ENCODE assay signal across 19 cellular contexts in genomic region chr4:103307479-103308042, GRCh38.
DNase-seq lines count a peak whose midpoint lies in the region; ATAC-seq and TF ChIP-seq lines count a peak whose summit lies in the region.
"Had no signal": no experiment of that assay in that cellular context is flagged by ENCODE, and none has a peak within 500 bp of the region (broad histone marks: within the 10 kb centered on the region; RNA-seq: fewer than 3 reads in every experiment).

No MANE protein-coding gene starts in this region.

- no peak overlapping the region for H3K23ac ChIP-seq in mesenchymal stem cell (ENCODE audit: low read length in 2 of 2)

- H3K9ac ChIP-seq in endodermal cell (ENCODE audit: extremely low read depth, low read length, poor library complexity, severe bottlenecking) = no peak overlapping the region
- H3K9ac ChIP-seq in mesenchymal stem cell (ENCODE audit: low read length) = no peak overlapping the region
- H3K9ac ChIP-seq: BLaER1 had no signal

- no peak overlapping the region for H3K4me3 ChIP-seq in endodermal cell (ENCODE audit: low read length)
- no peak overlapping the region for H3K4me3 ChIP-seq in neuron (ENCODE audit: low read length)
- H3K4me3 ChIP-seq in upper lobe of right lung = no peak overlapping the region
- no peak overlapping the region for H3K4me3 ChIP-seq in mesenchymal stem cell (ENCODE audit: insufficient read depth in 1 of 2, low read depth in 1 of 2, low read length in 2 of 2)
- H3K4me3 ChIP-seq: BLaER1 had no signal

- DNase-seq in activated naive CD8-positive, alpha-beta T cell treated with anti-CD3 and anti-CD28 coated beads, Interleukin-2, amount 50 U/mL, for 24 hours = no peak
- no peak for DNase-seq in activated naive CD8-positive, alpha-beta T cell treated with anti-CD3 and anti-CD28 coated beads for 36 hours
- no peak for DNase-seq in endodermal cell
- no peak for DNase-seq in upper lobe of right lung
- no peak for DNase-seq in mesenchymal stem cell
- DNase-seq: 8988T; activated CD4-positive, alpha-beta memory T cell treated with anti-CD3 and anti-CD28 coated beads for 36 hours; activated naive CD4-positive, alpha-beta T cell treated with anti-CD3 and anti-CD28 coated beads for 36 hours; activated T-cell treated with anti-CD3 and anti-CD28 coated beads for 4 hours; natural killer cell; NCI-H1105; OCI-M1; WERI-Rb-1 had no signal

- H4K91ac ChIP-seq in mesenchymal stem cell (ENCODE audit: low read length) = no peak overlapping the region

- no peak overlapping the region for H2BK15ac ChIP-seq in mesenchymal stem cell (ENCODE audit: low read depth, poor library complexity, severe bottlenecking)

- H3K14ac ChIP-seq in mesenchymal stem cell (ENCODE audit: low read length in 2 of 2) = no peak overlapping the region

- H2AFZ ChIP-seq in neuron (ENCODE audit: low read depth, low read length) (peak overlapping the region; percentile 62), mesenchymal stem cell (ENCODE audit: low read depth, low read length) (no peak overlapping the region)

- H3K4me1 Mint-ChIP-seq in activated naive CD8-positive, alpha-beta T cell treated with anti-CD3 and anti-CD28 coated beads, Interleukin-2, amount 50 U/mL, for 24 hours = no peaks in the 10 kb centered on the region
- no peaks in the 10 kb centered on the region for H3K4me1 Mint-ChIP-seq in activated naive CD8-positive, alpha-beta T cell treated with anti-CD3 and anti-CD28 coated beads for 36 hours
- peaks cover 49% of the 10 kb centered on the region for H3K4me1 Mint-ChIP-seq in endodermal cell
- H3K4me1 Mint-ChIP-seq: memory B cell, natural killer cell had no signal

- H3K27ac Mint-ChIP-seq in activated naive CD8-positive, alpha-beta T cell treated with anti-CD3 and anti-CD28 coated beads, Interleukin-2, amount 50 U/mL, for 24 hours = no peak overlapping the region
- H3K27ac Mint-ChIP-seq in activated naive CD8-positive, alpha-beta T cell treated with anti-CD3 and anti-CD28 coated beads for 36 hours = no peak overlapping the region
- H3K27ac Mint-ChIP-seq in endodermal cell = peak overlapping the region; percentile 48
- H3K27ac Mint-ChIP-seq: activated CD4-positive, alpha-beta memory T cell treated with anti-CD3 and anti-CD28 coated beads for 36 hours; activated naive CD4-positive, alpha-beta T cell treated with anti-CD3 and anti-CD28 coated beads for 36 hours; memory B cell; natural killer cell; T-helper 1 cell treated with Interleukin-12 subunit alpha and Interleukin-12 subunit beta and Interleukin-4 antibody, amounts not matched to agents 30 μg/mL and 1 μg/mL, for 36 hours had no signal

- H4K8ac ChIP-seq in mesenchymal stem cell (ENCODE audit: low read length) = no peak overlapping the region

- peak; percentile 33 for ATAC-seq in activated naive CD8-positive, alpha-beta T cell treated with anti-CD3 and anti-CD28 coated beads, Interleukin-2, amount 50 U/mL, for 24 hours
- ATAC-seq in upper lobe of right lung (peak; percentile 51), GM21390 (IDR thresholded peaks at IDR 0.05; ENCODE audit: unreplicated experiment) (no peak), HG03432 (IDR thresholded peaks at IDR 0.05; ENCODE audit: unreplicated experiment) (no peak)
- ATAC-seq: natural killer cell had no signal

- no peaks in the 10 kb centered on the region for H3K36me3 Mint-ChIP-seq in activated naive CD8-positive, alpha-beta T cell treated with anti-CD3 and anti-CD28 coated beads, Interleukin-2, amount 50 U/mL, for 24 hours (ENCODE audit: low read depth)
- no peaks in the 10 kb centered on the region for H3K36me3 Mint-ChIP-seq in activated naive CD8-positive, alpha-beta T cell treated with anti-CD3 and anti-CD28 coated beads for 36 hours
- peaks cover 2% of the 10 kb centered on the region for H3K36me3 Mint-ChIP-seq in endodermal cell (ENCODE audit: low read depth)
- H3K36me3 Mint-ChIP-seq: activated CD4-positive, alpha-beta memory T cell treated with anti-CD3 and anti-CD28 coated beads for 36 hours; memory B cell; natural killer cell had no signal

- no peaks in the 10 kb centered on the region for H3K27me3 Mint-ChIP-seq in activated naive CD8-positive, alpha-beta T cell treated with anti-CD3 and anti-CD28 coated beads, Interleukin-2, amount 50 U/mL, for 24 hours
- H3K27me3 Mint-ChIP-seq in activated naive CD8-positive, alpha-beta T cell treated with anti-CD3 and anti-CD28 coated beads for 36 hours = peaks cover 5% of the 10 kb centered on the region
- H3K27me3 Mint-ChIP-seq in endodermal cell (ENCODE audit: insufficient read depth) = no peaks in the 10 kb centered on the region
- H3K27me3 Mint-ChIP-seq: activated CD4-positive, alpha-beta memory T cell treated with anti-CD3 and anti-CD28 coated beads for 36 hours had no signal

- no peak overlapping the region for H3K18ac ChIP-seq in mesenchymal stem cell (ENCODE audit: low read depth in 1 of 2, low read length in 2 of 2)

- no peak overlapping the region for H2AK5ac ChIP-seq in mesenchymal stem cell (ENCODE audit: low read length, severe bottlenecking)

- no peak overlapping the region for H2BK5ac ChIP-seq in mesenchymal stem cell (ENCODE audit: low read depth, low read length, poor library complexity, severe bottlenecking)

- H3K27me3 ChIP-seq in endodermal cell (ENCODE audit: control insufficient read depth, insufficient read depth, low read length, poor library complexity, severe bottlenecking) = no peaks in the 10 kb centered on the region
- no peaks in the 10 kb centered on the region for H3K27me3 ChIP-seq in neuron (ENCODE audit: insufficient read depth, low read length)
- no peaks in the 10 kb centered on the region for H3K27me3 ChIP-seq in upper lobe of right lung
- H3K27me3 ChIP-seq in mesenchymal stem cell (ENCODE audit: control insufficient read depth in 1 of 2, insufficient read depth in 1 of 2, low read length in 2 of 2) = no peaks in the 10 kb centered on the region
- H3K27me3 ChIP-seq: BLaER1 had no signal

- H3K4me1 ChIP-seq in endodermal cell (ENCODE audit: control insufficient read depth, insufficient read depth, low read length) (peaks cover 12% of the 10 kb centered on the region), neuron (ENCODE audit: insufficient read depth, low read length) (peaks cover 23% of the 10 kb centered on the region), upper lobe of right lung (peaks cover 3% of the 10 kb centered on the region), mesenchymal stem cell (ENCODE audit: control insufficient read depth, insufficient read depth, low read depth, low read length) (peaks cover 4% of the 10 kb centered on the region)
- H3K4me1 ChIP-seq: BLaER1 had no signal

- H3K4me2 ChIP-seq in mesenchymal stem cell (ENCODE audit: low read length, poor library complexity, severe bottlenecking) = no peak overlapping the region
- H3K4me2 ChIP-seq: BLaER1 had no signal

- H3K4ac ChIP-seq in mesenchymal stem cell (ENCODE audit: low read depth in 1 of 2, low read length in 2 of 2) = no peak overlapping the region

- no peaks in the 10 kb centered on the region for H3K9me3 ChIP-seq in endodermal cell (ENCODE audit: control insufficient read depth, low read length)
- no peaks in the 10 kb centered on the region for H3K9me3 ChIP-seq in neuron (ENCODE audit: low read length)
- H3K9me3 ChIP-seq in upper lobe of right lung = no peaks in the 10 kb centered on the region
- H3K9me3 ChIP-seq in mesenchymal stem cell (ENCODE audit: control insufficient read depth, low read length) = peaks cover 3% of the 10 kb centered on the region
- H3K9me3 ChIP-seq: BLaER1 had no signal

- H3K27ac ChIP-seq in endodermal cell (ENCODE audit: low read depth, low read length) = no peak overlapping the region
- no peak overlapping the region for H3K27ac ChIP-seq in upper lobe of right lung
- no peak overlapping the region for H3K27ac ChIP-seq in mesenchymal stem cell (ENCODE audit: low read length, poor library complexity, severe bottlenecking)
- H3K27ac ChIP-seq: BLaER1, WERI-Rb-1 had no signal

- H2BK12ac ChIP-seq in mesenchymal stem cell (ENCODE audit: low read length in 2 of 2) = no peak overlapping the region

- intact Hi-C loops in upper lobe of right lung (cut with DNase I) = no loop called here

- peaks cover 6% of the 10 kb centered on the region for H3K9me3 Mint-ChIP-seq in activated naive CD8-positive, alpha-beta T cell treated with anti-CD3 and anti-CD28 coated beads, Interleukin-2, amount 50 U/mL, for 24 hours
- no peaks in the 10 kb centered on the region for H3K9me3 Mint-ChIP-seq in activated naive CD8-positive, alpha-beta T cell treated with anti-CD3 and anti-CD28 coated beads for 36 hours
- peaks cover 11% of the 10 kb centered on the region for H3K9me3 Mint-ChIP-seq in endodermal cell
- H3K9me3 Mint-ChIP-seq: activated CD4-positive, alpha-beta memory T cell treated with anti-CD3 and anti-CD28 coated beads for 36 hours; T-helper 1 cell treated with Interleukin-12 subunit alpha and Interleukin-12 subunit beta and Interleukin-4 antibody, amounts not matched to agents 30 μg/mL and 1 μg/mL, for 36 hours had no signal

- TF ChIP-seq CTCF in endodermal cell (conservative IDR thresholded peaks at IDR 0.05) (no peak), upper lobe of right lung (IDR thresholded peaks at IDR 0.05) (no peak)

- no peak overlapping the region for H3K4me3 Mint-ChIP-seq in activated naive CD8-positive, alpha-beta T cell treated with anti-CD3 and anti-CD28 coated beads, Interleukin-2, amount 50 U/mL, for 24 hours
- H3K4me3 Mint-ChIP-seq in activated naive CD8-positive, alpha-beta T cell treated with anti-CD3 and anti-CD28 coated beads for 36 hours = no peak overlapping the region
- H3K4me3 Mint-ChIP-seq in endodermal cell = no peak overlapping the region
- H3K4me3 Mint-ChIP-seq: activated CD4-positive, alpha-beta memory T cell treated with anti-CD3 and anti-CD28 coated beads for 36 hours; activated naive CD4-positive, alpha-beta T cell treated with anti-CD3 and anti-CD28 coated beads for 36 hours; memory B cell; natural killer cell; T-helper 1 cell treated with Interleukin-12 subunit alpha and Interleukin-12 subunit beta and Interleukin-4 antibody, amounts not matched to agents 30 μg/mL and 1 μg/mL, for 36 hours had no signal

- no peaks in the 10 kb centered on the region for H3K36me3 ChIP-seq in endodermal cell (ENCODE audit: control insufficient read depth, insufficient read depth, low read length)
- H3K36me3 ChIP-seq in neuron (ENCODE audit: insufficient read depth, low read length) = no peaks in the 10 kb centered on the region
- no peaks in the 10 kb centered on the region for H3K36me3 ChIP-seq in upper lobe of right lung
- no peaks in the 10 kb centered on the region for H3K36me3 ChIP-seq in mesenchymal stem cell (ENCODE audit: control insufficient read depth in 1 of 2, insufficient read depth in 2 of 2, low read depth in 1 of 2, low read length in 2 of 2)
- H3K36me3 ChIP-seq: BLaER1, WERI-Rb-1 had no signal

- H3K79me1 ChIP-seq in mesenchymal stem cell (replicated peaks; ENCODE audit: low read length, poor library complexity, severe bottlenecking) = no peaks in the 10 kb centered on the region

- no peak overlapping the region for H2BK120ac ChIP-seq in mesenchymal stem cell (ENCODE audit: low read depth, low read length)

- WGBS in endodermal cell (ENCODE audit: insufficient coverage in 1 of 2, insufficient read length in 1 of 2), 2 experiments = 91 to 96% methylated on average over 9 to 14 of the region's 14 CpGs
- WGBS in mesenchymal stem cell = 81% methylated on average over 14 of the region's 14 CpGs

Comparison
In these comparisons a context has a peak if more than half of its experiments do, and no peak if none do; other contexts are left out.
1. ATAC-seq: peak in activated naive CD8-positive, alpha-beta T cell treated with anti-CD3 and anti-CD28 coated beads, Interleukin-2, amount 50 U/mL, for 24 hours (single experiment) and upper lobe of right lung (single experiment); none in GM21390 (single experiment) and HG03432 (single experiment).